Comparison of ENCODE assay signal across 29 cellular contexts in the genomic region with DNA sequence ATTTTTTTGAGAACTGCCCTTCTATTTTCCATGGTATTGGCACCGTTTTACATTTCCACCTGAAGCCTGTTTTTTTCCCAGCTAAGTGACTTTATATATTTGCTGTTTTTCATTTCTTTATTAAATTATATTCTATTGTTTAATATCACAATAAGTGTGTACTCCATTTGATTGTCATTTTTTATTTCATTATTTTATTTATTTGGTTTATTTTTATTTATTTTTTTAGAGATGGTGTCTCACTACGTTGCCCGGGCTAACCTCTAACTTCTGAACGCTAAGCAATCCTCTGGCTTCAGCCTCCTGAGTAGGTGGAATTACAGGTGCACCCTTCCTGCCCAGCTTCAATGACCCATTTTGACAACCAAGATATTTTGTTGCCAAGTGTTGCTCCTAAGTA.
A peak's percentile ranks its signal among the peaks of the same experiment; 100 is the strongest.
DNase-seq lines count a peak whose midpoint lies in the region; ATAC-seq and TF ChIP-seq lines count a peak whose summit lies in the region.
"Had no signal": no experiment of that assay in that cellular context is flagged by ENCODE, and none has a peak within 500 bp of the region (broad histone marks: within the 10 kb centered on the region; RNA-seq: fewer than 3 reads in every experiment).

No MANE protein-coding gene starts in this region.

- H3K4me1 ChIP-seq in Loucy (ENCODE audit: insufficient read depth, low read length, poor library complexity, severe bottlenecking) = peaks cover 36% of the 10 kb centered on the region
- no peaks in the 10 kb centered on the region for H3K4me1 ChIP-seq in prostate gland (replicated peaks)
- H3K4me1 ChIP-seq: BE2C; BLaER1; BLaER1 treated with 17β-estradiol and CSF1 and Interleukin-3, amounts not matched to agents 10 nM and 100 nM; Caco-2 had no signal

- H3K27me3 Mint-ChIP-seq in WTC11 (ENCODE audit: low read depth) = no peaks in the 10 kb centered on the region

- H3K4me3 ChIP-seq in Loucy (ENCODE audit: low read length, poor library complexity, severe bottlenecking) (no peak overlapping the region), prostate gland (no peak overlapping the region)
- H3K4me3 ChIP-seq: A549; BLaER1; BLaER1 treated with 17β-estradiol and CSF1 and Interleukin-3, amounts not matched to agents 10 nM and 100 nM had no signal

- no peaks in the 10 kb centered on the region for H3K27me3 ChIP-seq in Loucy (ENCODE audit: insufficient read depth, low read length, poor library complexity, severe bottlenecking)
- H3K27me3 ChIP-seq in prostate gland (replicated peaks; ENCODE audit: insufficient read depth) = no peaks in the 10 kb centered on the region
- H3K27me3 ChIP-seq: BLaER1; BLaER1 treated with 17β-estradiol and CSF1 and Interleukin-3, amounts not matched to agents 10 nM and 100 nM had no signal

- no peak overlapping the region for H3K27ac Mint-ChIP-seq in WTC11
- H3K27ac Mint-ChIP-seq: B cell; CD14-positive monocyte; CD4-positive, alpha-beta memory T cell; CD4-positive, alpha-beta T cell; CD4-positive, CD25-positive, alpha-beta regulatory T cell; CD8-positive, alpha-beta memory T cell; CD8-positive, alpha-beta T cell had no signal

- no peak overlapping the region for H3K9ac ChIP-seq in Loucy (ENCODE audit: low read depth, low read length, poor library complexity, severe bottlenecking)
- H3K9ac ChIP-seq: BLaER1; BLaER1 treated with 17β-estradiol and CSF1 and Interleukin-3, amounts not matched to agents 10 nM and 100 nM had no signal

- no peak overlapping the region for H2AFZ ChIP-seq in Loucy (ENCODE audit: low read length)

- no peak for DNase-seq in WTC11 (ENCODE audit: low spot score)
- no peak for DNase-seq in stimulated activated naive CD4-positive, alpha-beta T cell treated with Interleukin-2 at 50 U/mL for 16 hours (lab: John Stamatoyannopoulos, UW)
- DNase-seq in prostate gland (ENCODE audit: low spot score) = no peak
- DNase-seq: 8988T; ACHN; BE2C; C1 segment of cervical spinal cord; Caco-2; Calu3; CD4-positive, alpha-beta memory T cell; CD4-positive, alpha-beta T cell; CD4-positive, CD25-positive, alpha-beta regulatory T cell; CD8-positive, alpha-beta memory T cell; CD8-positive, alpha-beta T cell; COR-L47; DMS 273 treated with DMSO at 0.1 percent for 48 hours; DMS153; DMS79; DMS79 treated with DMSO at 0.1 percent for 48 hours; DND-41; EL had no signal

- TF ChIP-seq CTCF in Loucy (conservative IDR thresholded peaks at IDR 0.05; ENCODE audit: low read length) (no peak), WTC11 (IDR thresholded peaks at IDR 0.05) (no peak), prostate gland (IDR thresholded peaks at IDR 0.05) (no peak)

- 96% methylated on average over 4 of the region's 4 CpGs for WGBS in prostate gland

- H4K20me1 ChIP-seq in Loucy (ENCODE audit: insufficient read depth, low read length, poor library complexity, severe bottlenecking) = no peaks in the 10 kb centered on the region
- H4K20me1 ChIP-seq: BLaER1; BLaER1 treated with 17β-estradiol and CSF1 and Interleukin-3, amounts not matched to agents 10 nM and 100 nM had no signal

- ATAC-seq in WTC11 = no peak
- ATAC-seq: A549; CD8-positive, alpha-beta T cell had no signal

- H3K36me3 ChIP-seq in Loucy (ENCODE audit: insufficient read depth, low read length) (no peaks in the 10 kb centered on the region), prostate gland (no peaks in the 10 kb centered on the region)
- H3K36me3 ChIP-seq: BE2C; BLaER1; BLaER1 treated with 17β-estradiol and CSF1 and Interleukin-3, amounts not matched to agents 10 nM and 100 nM had no signal

- H3K4me2 ChIP-seq in Loucy (ENCODE audit: low read depth, low read length, poor library complexity, severe bottlenecking) = peak overlapping the region; percentile 36
- H3K4me2 ChIP-seq: A549; BLaER1; BLaER1 treated with 17β-estradiol and CSF1 and Interleukin-3, amounts not matched to agents 10 nM and 100 nM had no signal

- no peak overlapping the region for H3K4me3 Mint-ChIP-seq in WTC11
- H3K4me3 Mint-ChIP-seq: B cell; CD14-positive monocyte; CD4-positive, alpha-beta memory T cell; CD4-positive, alpha-beta T cell; CD4-positive, CD25-positive, alpha-beta regulatory T cell; CD8-positive, alpha-beta memory T cell; CD8-positive, alpha-beta T cell had no signal

- CTCF ChIA-PET in WTC11 (lab: Charles Lee) = interaction anchor here (1.3 kb wide), 1 partner anchor 146 kb away, joined by 3 read pairs; no protein-coding TSS in a partner anchor

- peaks cover 13% of the 10 kb centered on the region for H3K4me1 Mint-ChIP-seq in WTC11
- H3K4me1 Mint-ChIP-seq: CD14-positive monocyte had no signal

- H3F3A ChIP-seq in Loucy (ENCODE audit: low read depth) = no peaks in the 10 kb centered on the region; the same call in 1 of the 2 replicates

- no peaks in the 10 kb centered on the region for H3K36me3 Mint-ChIP-seq in WTC11
- H3K36me3 Mint-ChIP-seq: CD14-positive monocyte; CD4-positive, alpha-beta memory T cell; CD4-positive, CD25-positive, alpha-beta regulatory T cell; CD8-positive, alpha-beta memory T cell; CD8-positive, alpha-beta T cell had no signal

- H3K9me2 ChIP-seq in Loucy (replicated peaks; ENCODE audit: low read depth, low read length) = no peaks in the 10 kb centered on the region

- no peak for TF ChIP-seq POLR2A in prostate gland (IDR thresholded peaks at IDR 0.05)

- H3K9me3 ChIP-seq in Loucy (ENCODE audit: insufficient read depth, low read depth, low read length) (no peaks in the 10 kb centered on the region), prostate gland (no peaks in the 10 kb centered on the region)
- H3K9me3 ChIP-seq: A549; BE2C; BLaER1; BLaER1 treated with 17β-estradiol and CSF1 and Interleukin-3, amounts not matched to agents 10 nM and 100 nM; Caco-2 had no signal

- H3K79me2 ChIP-seq in Loucy (ENCODE audit: insufficient read depth, low read length) = no peaks in the 10 kb centered on the region

- POLR2A ChIA-PET in WTC11 (lab: Charles Lee) = no interaction called here

- H3K27ac ChIP-seq in prostate gland = no peak overlapping the region
- H3K27ac ChIP-seq: 22Rv1; A549; BLaER1; BLaER1 treated with 17β-estradiol and CSF1 and Interleukin-3, amounts not matched to agents 10 nM and 100 nM; C4-2B had no signal

- intact Hi-C loops in prostate gland (cut with DNase I) = no loop called here

- no peaks in the 10 kb centered on the region for H3K9me3 Mint-ChIP-seq in WTC11
- H3K9me3 Mint-ChIP-seq: CD4-positive, alpha-beta T cell; CD8-positive, alpha-beta memory T cell; CD8-positive, alpha-beta T cell had no signal

TF ChIP-seq in WTC11, 78 proteins besides CTCF, POLR2A, EP300 and RAD21:
- TF ChIP-seq HMGA2 (CRISPR knock-in tag; IDR thresholded peaks at IDR 0.05) (peak; percentile 90), FOXK1 (CRISPR knock-in tag; IDR thresholded peaks at IDR 0.05) (no peak), NFATC4 (CRISPR knock-in tag; IDR thresholded peaks at IDR 0.05) (no peak)
- TF ChIP-seq, protein P1, sequence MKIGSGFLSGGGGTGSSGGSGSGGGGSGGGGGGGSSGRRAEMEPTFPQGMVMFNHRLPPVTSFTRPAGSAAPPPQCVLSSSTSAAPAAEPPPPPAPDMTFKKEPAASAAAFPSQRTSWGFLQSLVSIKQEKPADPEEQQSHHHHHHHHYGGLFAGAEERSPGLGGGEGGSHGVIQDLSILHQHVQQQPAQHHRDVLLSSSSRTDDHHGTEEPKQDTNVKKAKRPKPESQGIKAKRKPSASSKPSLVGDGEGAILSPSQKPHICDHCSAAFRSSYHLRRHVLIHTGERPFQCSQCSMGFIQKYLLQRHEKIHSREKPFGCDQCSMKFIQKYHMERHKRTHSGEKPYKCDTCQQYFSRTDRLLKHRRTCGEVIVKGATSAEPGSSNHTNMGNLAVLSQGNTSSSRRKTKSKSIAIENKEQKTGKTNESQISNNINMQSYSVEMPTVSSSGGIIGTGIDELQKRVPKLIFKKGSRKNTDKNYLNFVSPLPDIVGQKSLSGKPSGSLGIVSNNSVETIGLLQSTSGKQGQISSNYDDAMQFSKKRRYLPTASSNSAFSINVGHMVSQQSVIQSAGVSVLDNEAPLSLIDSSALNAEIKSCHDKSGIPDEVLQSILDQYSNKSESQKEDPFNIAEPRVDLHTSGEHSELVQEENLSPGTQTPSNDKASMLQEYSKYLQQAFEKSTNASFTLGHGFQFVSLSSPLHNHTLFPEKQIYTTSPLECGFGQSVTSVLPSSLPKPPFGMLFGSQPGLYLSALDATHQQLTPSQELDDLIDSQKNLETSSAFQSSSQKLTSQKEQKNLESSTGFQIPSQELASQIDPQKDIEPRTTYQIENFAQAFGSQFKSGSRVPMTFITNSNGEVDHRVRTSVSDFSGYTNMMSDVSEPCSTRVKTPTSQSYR (CRISPR knock-in tag; IDR thresholded peaks at IDR 0.05) = no peak
